ENCODE assay signal across 22 cellular contexts in genomic region chrX:139324756-139325155, GRCh38.
"Had no signal": no experiment of that assay in that cellular context is flagged by ENCODE, and none has a peak within 500 bp of the region (broad histone marks: within the 10 kb centered on the region; RNA-seq: fewer than 3 reads in every experiment).

No MANE protein-coding gene starts in this region.

- ATAC-seq: foreskin keratinocyte, gastroesophageal sphincter, heart left ventricle, left colon, left lobe of liver, left ventricle myocardium superior had no signal

- H3K36me3 ChIP-seq: esophagus muscularis mucosa, gastroesophageal sphincter, heart left ventricle had no signal

- H3K27me3 ChIP-seq: esophagus muscularis mucosa, foreskin keratinocyte, gastroesophageal sphincter, heart left ventricle, hepatocyte had no signal

- H3K4me3 ChIP-seq: coronary artery, dorsolateral prefrontal cortex, esophagus muscularis mucosa, gastroesophageal sphincter, heart left ventricle, hepatocyte, lung had no signal

- DNase-seq: dermis blood vessel endothelial cell; dorsolateral prefrontal cortex; effector CD4-positive, alpha-beta T cell; effector memory CD4-positive, alpha-beta T cell; foreskin keratinocyte; heart left ventricle; hypothalamus; immature natural killer cell; islet precursor cell; kidney; kidney glomerular epithelial cell; left colon; left ventricle myocardium superior; mammary epithelial cell; mesendoderm; midbrain had no signal

- H3K4me1 ChIP-seq: esophagus muscularis mucosa, foreskin keratinocyte, gastroesophageal sphincter, heart left ventricle had no signal

- H3K27ac ChIP-seq: coronary artery, dorsolateral prefrontal cortex, esophagus muscularis mucosa, foreskin keratinocyte, gastroesophageal sphincter, heart left ventricle, hepatocyte had no signal

- H3K9me3 ChIP-seq: esophagus muscularis mucosa, gastroesophageal sphincter had no signal
